ENCODE assay signal across 1 cellular context in genomic region chr2:219569635-219570034, GRCh38.
A peak's percentile ranks its signal among the peaks of the same experiment; 100 is the strongest.
TF ChIP-seq lines count a peak whose summit lies in the region.

No MANE protein-coding gene starts in this region.

TF ChIP-seq in K562, 482 proteins besides CTCF, POLR2A, EP300 and RAD21:
- TF ChIP-seq CCAR2 (IDR thresholded peaks at IDR 0.05; ENCODE audit: low read depth, low read length), result no peak
- TF ChIP-seq MAFG (tag; conservative IDR thresholded peaks at IDR 0.05), result peak; percentile 49
- no peak for TF ChIP-seq ZNF143 (CRISPR knock-in tag; IDR thresholded peaks at IDR 0.05)
- TF ChIP-seq PRDM10 (IDR thresholded peaks at IDR 0.05; ENCODE audit: partially characterized antibody), result no peak
- peak; percentile 64 for TF ChIP-seq C11orf30 (IDR thresholded peaks at IDR 0.05; ENCODE audit: low read depth)
- TF ChIP-seq GTF2B (IDR thresholded peaks at IDR 0.05; ENCODE audit: extremely low read depth, insufficient read length), result no peak
- TF ChIP-seq ZNF316 (IDR thresholded peaks at IDR 0.05), result peak; percentile 76
